In genomic region chr4:40924096-40924792, GRCh38 we compare ENCODE assay signal across 8 cellular contexts.
DNase-seq lines count a peak whose midpoint lies in the region; ATAC-seq, FAIRE-seq and TF ChIP-seq lines count a peak whose summit lies in the region.

No MANE protein-coding gene starts in this region.

- H3K36me3 ChIP-seq in right lobe of liver: no peaks in the 10 kb centered on the region

- TF ChIP-seq CTCF in chondrocyte (IDR thresholded peaks at IDR 0.05) (peak; percentile 87), right lobe of liver (IDR thresholded peaks at IDR 0.05) (peak; percentile 78 to 83 (median 80))

- intact Hi-C loops in right lobe of liver (cut with DNase I): loop anchor here in 1 of 2 donors (5.0 kb wide), 1 partner anchor 288 kb away; the partner anchor contains the start of gene APBB2

- no peak overlapping the region for H3K27ac ChIP-seq in right lobe of liver

- DNase-seq in GM12892 (ENCODE audit: insufficient read length) (peak; percentile 53), NCI-H2227 treated with DMSO at 0.1 percent for 48 hours (lab: John Stamatoyannopoulos, UW) (peak; percentile 3), chondrocyte (ENCODE audit: low spot score) (no peak), right lobe of liver (peak; percentile 63 to 75 (median 70))
- DNase-seq in activated CD4-positive, alpha-beta T cell treated with anti-CD3 and anti-CD28 coated beads for 4 hours: peak; percentile 46 to 62
- peak; percentile 58 for DNase-seq in stimulated activated CD8-positive, alpha-beta memory T cell treated with anti-CD3 and anti-CD28 coated beads, Interleukin-15, amount 100 ng/mL, for 24 hours (ENCODE audit: low read depth)

- ATAC-seq in HG02885 (IDR thresholded peaks at IDR 0.05; ENCODE audit: poor library complexity, unreplicated experiment): peak; percentile 92
- peak; percentile 75 to 82 (median 78) for ATAC-seq in right lobe of liver
- ATAC-seq in GM21423 (IDR thresholded peaks at IDR 0.05; ENCODE audit: unreplicated experiment): no peak

- no peaks in the 10 kb centered on the region for H3K27me3 ChIP-seq in right lobe of liver

- no peak overlapping the region for H3K4me3 Mint-ChIP-seq in chondrocyte (ENCODE audit: unreplicated experiment)

- TF ChIP-seq POLR2A in GM12892 (IDR thresholded peaks at IDR 0.05; ENCODE audit: low read depth, low read length) (no peak), right lobe of liver (IDR thresholded peaks at IDR 0.05) (no peak)

- no peak overlapping the region for H3K4me3 ChIP-seq in right lobe of liver

- FAIRE-seq in GM12892 (lab: Jason Lieb, UNC): peak; percentile 78

- H3K36me3 Mint-ChIP-seq in chondrocyte (ENCODE audit: low read depth): peaks cover 13% of the 10 kb centered on the region

- no peaks in the 10 kb centered on the region for H3K27me3 Mint-ChIP-seq in chondrocyte (ENCODE audit: low read depth)

- no peaks in the 10 kb centered on the region for H3K9me3 ChIP-seq in right lobe of liver

- H3K9me3 Mint-ChIP-seq in chondrocyte (ENCODE audit: low read depth): no peaks in the 10 kb centered on the region

- 62% methylated on average over 10 of the region's 11 CpGs for WGBS in right lobe of liver (ENCODE audit: insufficient coverage, low coverage, low lambda C conversion rate, missing lambda C conversion rate)

- no peak overlapping the region for H3K27ac Mint-ChIP-seq in chondrocyte (ENCODE audit: unreplicated experiment)

- H3K4me1 Mint-ChIP-seq in chondrocyte (ENCODE audit: low read depth): peaks cover 26% of the 10 kb centered on the region

- peaks cover 0 to 4% (median 0%) of the 10 kb centered on the region in 4 donors for H3K4me1 ChIP-seq in right lobe of liver
